Comparison of ENCODE assay signal across 25 cellular contexts in the genomic region with DNA sequence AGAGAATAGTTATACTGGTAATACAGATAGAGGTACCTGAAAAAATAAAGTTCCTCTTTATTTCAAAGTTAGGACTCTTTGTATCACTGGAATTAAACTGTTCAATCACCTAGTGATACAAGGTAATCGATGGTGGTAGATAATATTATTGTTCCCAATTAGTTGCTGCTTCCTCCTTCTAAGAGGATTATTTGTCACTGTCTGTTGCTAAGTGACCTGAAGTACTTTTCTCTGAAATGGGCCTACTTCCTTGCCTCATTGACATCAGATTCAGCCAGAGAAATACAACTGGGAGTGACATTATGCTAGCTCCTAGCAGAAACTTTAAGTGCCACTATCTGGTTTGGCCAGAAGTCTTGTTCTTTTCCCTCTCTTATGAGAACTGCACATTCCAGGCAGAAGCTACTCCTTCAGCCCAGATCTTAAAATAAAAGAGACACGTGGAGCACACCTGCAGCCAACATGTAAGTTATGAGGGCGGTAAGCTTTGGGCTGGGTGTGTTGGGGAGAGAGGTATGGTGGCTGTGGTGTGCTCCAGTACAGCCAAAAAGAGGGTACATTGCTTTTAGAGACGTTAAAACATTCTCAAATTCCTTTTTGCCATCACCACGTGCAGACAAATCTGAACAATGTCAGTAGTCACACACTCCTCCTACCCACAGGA. TPM values are rescaled to one million over a fixed set of nuclear protein-coding genes. Genes with fewer than 3 reads are reported as not detected.
A peak's percentile ranks its signal among the peaks of the same experiment; 100 is the strongest.
DNase-seq lines count a peak whose midpoint lies in the region; ATAC-seq, FAIRE-seq and TF ChIP-seq lines count a peak whose summit lies in the region.
"Had no signal": no experiment of that assay in that cellular context is flagged by ENCODE, and none has a peak within 500 bp of the region (broad histone marks: within the 10 kb centered on the region; RNA-seq: fewer than 3 reads in every experiment).

No MANE protein-coding gene starts in this region.

- H3K4me2 ChIP-seq in IMR-90 (ENCODE audit: low read depth, low read length) (no peak overlapping the region), GM12878 (ENCODE audit: control insufficient read depth, insufficient read depth) (no peak overlapping the region), trophoblast cell (ENCODE audit: low read length) (no peak overlapping the region)

- peak overlapping the region; percentile 58 for H2BK12ac ChIP-seq in trophoblast cell (ENCODE audit: low read length)

- POLR2A ChIA-PET in IMR-90 (lab: Charles Lee; ENCODE audit: unreplicated experiment) = no interaction called here
- POLR2A ChIA-PET in GM12878 (lab: Charles Lee) = no interaction called here

- H3K9me1 ChIP-seq in IMR-90 (ENCODE audit: insufficient read depth, low read length) = no peaks in the 10 kb centered on the region; the same call in 1 of the 2 replicates

- CTCF ChIA-PET in IMR-90 (lab: Yijun Ruan, JAX) = no interaction called here
- CTCF ChIA-PET in GM12878 (lab: Yijun Ruan, JAX) = no interaction called here

- no peak for TF ChIP-seq CTCF in IMR-90 (conservative IDR thresholded peaks at IDR 0.05; ENCODE audit: low read depth, low read length)
- TF ChIP-seq CTCF in GM12878 (IDR thresholded peaks at IDR 0.05 in 2 of 3, conservative IDR thresholded peaks at IDR 0.05 in 1 of 3; ENCODE audit: control insufficient read depth in 2 of 3, extremely low read depth in 1 of 3, insufficient read depth in 1 of 3, low read depth in 3 of 3, low read length in 3 of 3) = no peak

- no peak for TF ChIP-seq EP300 in GM12878 (IDR thresholded peaks at IDR 0.05; ENCODE audit: borderline replicate concordance in 1 of 2, control insufficient read depth in 1 of 2, low read depth in 2 of 2, low read length in 2 of 2)

- H2BK20ac ChIP-seq in IMR-90 (ENCODE audit: low read depth, low read length) = no peak overlapping the region

- H3K14ac ChIP-seq in IMR-90 (replicated peaks; ENCODE audit: low read depth, low read length) (no peak overlapping the region), trophoblast cell (ENCODE audit: low read length) (no peak overlapping the region)

- H4K5ac ChIP-seq in IMR-90 (ENCODE audit: low read depth, low read length) = no peak overlapping the region

- no peak overlapping the region for H2AK5ac ChIP-seq in IMR-90 (ENCODE audit: low read depth, low read length)
- H2AK5ac ChIP-seq in trophoblast cell (ENCODE audit: low read length) = no peak overlapping the region

- no peak overlapping the region for H4K91ac ChIP-seq in IMR-90 (ENCODE audit: insufficient read depth, low read depth, low read length)
- H4K91ac ChIP-seq in trophoblast cell (ENCODE audit: low read depth, low read length) = no peak overlapping the region

- H3K4ac ChIP-seq in IMR-90 (ENCODE audit: low read depth, low read length) (no peak overlapping the region), trophoblast cell (ENCODE audit: low read depth, low read length) (no peak overlapping the region)

- no peak overlapping the region for H3K18ac ChIP-seq in IMR-90 (ENCODE audit: low read depth, low read length)
- H3K18ac ChIP-seq in trophoblast cell (ENCODE audit: low read length) = no peak overlapping the region

- TF ChIP-seq POLR2A in IMR-90 (IDR thresholded peaks at IDR 0.05; ENCODE audit: low read depth, low read length) (no peak), GM12878 (IDR thresholded peaks at IDR 0.05; ENCODE audit: low read depth, low read length) (no peak)

- H3K23ac ChIP-seq in IMR-90 (ENCODE audit: low read depth, low read length) (no peak overlapping the region), trophoblast cell (ENCODE audit: low read length) (no peak overlapping the region)

- WGBS in IMR-90 (ENCODE audit: extremely low coverage in 2 of 2, insufficient read length in 1 of 2), 2 experiments = no CpG with 5 or more reads among the region's 5 CpGs
- WGBS in GM12878 (ENCODE audit: insufficient coverage, insufficient replicate concordance, low lambda C conversion rate, missing lambda C conversion rate) = 98% methylated on average over 5 of the region's 5 CpGs
- no CpG with 5 or more reads among the region's 5 CpGs for WGBS in trophoblast cell (ENCODE audit: extremely low coverage, insufficient coverage, insufficient read length)

- no peak overlapping the region for H2AK9ac ChIP-seq in IMR-90 (replicated peaks; ENCODE audit: low read depth, low read length, poor library complexity)

- ATAC-seq in IMR-90 (ENCODE audit: low read depth) (no peak), GM12878 (no peak), left ventricle myocardium superior (no peak), HG02973 (IDR thresholded peaks at IDR 0.05; ENCODE audit: unreplicated experiment) (no peak)

- H3K4me3 ChIP-seq in IMR-90 (ENCODE audit: insufficient read depth, low read depth, low read length) (no peak overlapping the region), GM12878 (no peak overlapping the region), trophoblast cell (ENCODE audit: low read depth, low read length) (no peak overlapping the region)
- H3K4me3 ChIP-seq: HAP-1, SK-N-MC had no signal

- H2BK15ac ChIP-seq in IMR-90 (ENCODE audit: low read depth, low read length) = no peak overlapping the region

- H2AFZ ChIP-seq in IMR-90 (replicated peaks; ENCODE audit: low read length, poor library complexity) (no peak overlapping the region), GM12878 (ENCODE audit: control insufficient read depth, low read depth, low read length) (no peak overlapping the region), trophoblast cell (ENCODE audit: insufficient read depth, low read length, poor library complexity) (no peak overlapping the region)

- FAIRE-seq in GM12878 (lab: Jason Lieb, UNC) = peak; percentile 23
- FAIRE-seq: G401.6, RCC 7860 had no signal

- SMC1A ChIA-PET in GM12878 (lab: Charles Lee; ENCODE audit: uncharacterized antibody, unreplicated experiment) = interaction anchor here (1.2 to 1.7 kb wide), 4 partner anchors 10 to 35 kb away, joined by 3 to 6 read pairs (median 4); no protein-coding TSS in a partner anchor

- H3K9me3 ChIP-seq in IMR-90 (ENCODE audit: control insufficient read depth, insufficient read depth, low read length) = no peaks in the 10 kb centered on the region
- no peaks in the 10 kb centered on the region; the same call in 2 of the 3 replicates for H3K9me3 ChIP-seq in GM12878 (replicated peaks; ENCODE audit: control insufficient read depth, insufficient read depth, low read length)
- H3K9me3 ChIP-seq in trophoblast cell (ENCODE audit: insufficient read depth, low read depth, low read length) = no peaks in the 10 kb centered on the region
- H3K9me3 ChIP-seq: BE2C, HAP-1 had no signal

- H3K56ac ChIP-seq in IMR-90 (ENCODE audit: extremely low read depth, insufficient read depth, low read length) = peak overlapping the region; percentile 12; the same call in 1 of the 2 replicates

- H3K9ac ChIP-seq in IMR-90 (ENCODE audit: low read depth, low read length) = no peak overlapping the region
- H3K9ac ChIP-seq in GM12878 (ENCODE audit: control insufficient read depth, insufficient read depth, low read length) = no peak overlapping the region
- H3K9ac ChIP-seq in trophoblast cell (ENCODE audit: low read length) = no peak overlapping the region

- no peak overlapping the region for H4K12ac ChIP-seq in trophoblast cell (ENCODE audit: low read depth, low read length)

- H2BK120ac ChIP-seq in IMR-90 (ENCODE audit: low read depth, low read length) (no peak overlapping the region), trophoblast cell (ENCODE audit: insufficient read depth, low read length, poor library complexity) (no peak overlapping the region)

- H3K27ac ChIP-seq in IMR-90 (ENCODE audit: insufficient read depth, low read length) (no peak overlapping the region), GM12878 (ENCODE audit: control insufficient read depth, insufficient read depth) (no peak overlapping the region), trophoblast cell (ENCODE audit: low read depth, low read length) (no peak overlapping the region)
- H3K27ac ChIP-seq: SK-N-MC had no signal

- intact Hi-C loops in IMR-90 (cut with micrococcal nuclease) = no loop called here
- intact Hi-C loops in GM12878 (cut with micrococcal nuclease; ENCODE audit: unreplicated experiment) = no loop called here
- intact Hi-C loops in left ventricle myocardium superior (cut with micrococcal nuclease) = no loop called here

- dilution Hi-C loops in IMR-90 (cut with HindIII; ENCODE audit: low sequenced_read_pairs, unreplicated experiment) = no loop called here

- RAD21 ChIA-PET in GM12878 (lab: Charles Lee; ENCODE audit: unreplicated experiment) = no interaction called here

- BruUV-seq in IMR-90 (replicated peaks; lab: Mats Ljungman, UMichigan) (no TSS peak), GM12878 (replicated peaks; lab: Mats Ljungman, UMichigan) (no TSS peak)

- no peaks in the 10 kb centered on the region; the same call in 1 of the 2 replicates for H3K4me1 ChIP-seq in IMR-90 (ENCODE audit: control insufficient read depth, insufficient read depth, low read length)
- H3K4me1 ChIP-seq in GM12878 (ENCODE audit: control insufficient read depth, insufficient read depth, low read length) = no peaks in the 10 kb centered on the region
- peaks cover 6% of the 10 kb centered on the region in 2 experiments for H3K4me1 ChIP-seq in trophoblast cell (ENCODE audit: control insufficient read depth in 1 of 2, insufficient read depth in 2 of 2, low read length in 2 of 2)
- H3K4me1 ChIP-seq: HAP-1 had no signal

- H4K20me1 ChIP-seq in IMR-90 (ENCODE audit: insufficient read depth, low read length) (no peaks in the 10 kb centered on the region), GM12878 (ENCODE audit: control insufficient read depth, insufficient read depth) (no peaks in the 10 kb centered on the region)

- H3K27me3 ChIP-seq in IMR-90 (ENCODE audit: control insufficient read depth, insufficient read depth, low read length) (no peaks in the 10 kb centered on the region), GM12878 (replicated peaks in 1 of 2; ENCODE audit: control insufficient read depth in 2 of 2, insufficient read depth in 2 of 2, low read length in 1 of 2) (no peaks in the 10 kb centered on the region), trophoblast cell (ENCODE audit: insufficient read depth, low read length) (no peaks in the 10 kb centered on the region)
- H3K27me3 ChIP-seq: BE2C had no signal

- DNase-seq in DMS53 (lab: John Stamatoyannopoulos, UW) (peak; percentile 32), DMS53 treated with DMSO at 0.1 percent for 48 hours (lab: John Stamatoyannopoulos, UW; ENCODE audit: unreplicated experiment) (no peak), IMR-90 (no peak), GM12878 (ENCODE audit: low read depth, low spot score) (no peak), trophoblast cell (no peak), left ventricle myocardium superior (no peak)
- DNase-seq: 8988T; ACHN; BE2C; Calu3; CD8-positive, alpha-beta memory T cell; GOT3; NCI-H1092; NCI-H1417 treated with DMSO at 0.1 percent for 48 hours; NCI-H1694 treated with DMSO at 0.1 percent for 48 hours; NCI-H2081; NCI-H2171 treated with DMSO at 0.1 percent for 48 hours; NCI-H345; NCI-H526; SIG-M5 had no signal

- no peak overlapping the region for H2BK5ac ChIP-seq in IMR-90 (ENCODE audit: low read depth, low read length, poor library complexity, severe bottlenecking)
- no peak overlapping the region for H2BK5ac ChIP-seq in trophoblast cell (ENCODE audit: low read depth, low read length, poor library complexity)

- H3K79me2 ChIP-seq in GM12878 (ENCODE audit: control insufficient read depth, insufficient read depth, low read length) (no peaks in the 10 kb centered on the region), trophoblast cell (ENCODE audit: control insufficient read depth, insufficient read depth, low read length, poor library complexity) (no peaks in the 10 kb centered on the region)

- H4K8ac ChIP-seq in IMR-90 (ENCODE audit: low read depth in 2 of 2, low read length in 2 of 2) (no peak overlapping the region), trophoblast cell (ENCODE audit: low read depth, low read length) (no peak overlapping the region)

- no peak for TF ChIP-seq RAD21 in IMR-90 (IDR thresholded peaks at IDR 0.05; ENCODE audit: low read length)
- no peak for TF ChIP-seq RAD21 in GM12878 (IDR thresholded peaks at IDR 0.05; ENCODE audit: insufficient read depth, low read depth, low read length)

- in situ Hi-C loops in IMR-90 (cut with MboI; ENCODE audit: low sequenced_read_pairs) (no loop called here), GM12878 (cut with MboI) (no loop called here)

- H3K79me1 ChIP-seq in IMR-90 (ENCODE audit: low read depth in 1 of 2, low read length in 2 of 2) = no peaks in the 10 kb centered on the region; a peak in 1 of 4 replicates
- H3K79me1 ChIP-seq in trophoblast cell (ENCODE audit: low read length) = no peaks in the 10 kb centered on the region

- H3K36me3 ChIP-seq in IMR-90 (ENCODE audit: control insufficient read depth, insufficient read depth, low read length) (peaks cover 9% of the 10 kb centered on the region), GM12878 (ENCODE audit: control insufficient read depth in 2 of 2, insufficient read depth in 2 of 2, low read length in 1 of 2) (peaks cover 0 to 12% of the 10 kb centered on the region in 2 experiments; a peak in 2 of 4 replicates), trophoblast cell (ENCODE audit: control insufficient read depth in 1 of 2, insufficient read depth in 2 of 2, low read length in 2 of 2) (no peaks in the 10 kb centered on the region)
- H3K36me3 ChIP-seq: BE2C had no signal

RNA-seq across cellular contexts. Expression of a gene that starts 54.8 kb away (rescaled TPM):
- total RNA-seq in IMR-90 (2012; rRNA removed) = 14.5 and 26.4 TPM in 2 replicates
- 10.1 and 13.9 TPM in 2 replicates for polyA plus RNA-seq in IMR-90 (2012; rRNA removed)
- 1.9 and 3.4 TPM in 2 replicates for polyA plus RNA-seq in IMR-90 (2012; cell fraction: cytosol; rRNA removed)
- polyA plus RNA-seq in IMR-90 (2012; cell fraction: nucleus; rRNA removed; ENCODE audit: low replicate concordance) = 4.8 and 31.2 TPM in 2 replicates
- 78.8 and 81.4 TPM in 2 replicates for total RNA-seq in GM12878 (2013; cell fraction: nucleolus; rRNA removed)
- total RNA-seq in GM12878 (2014; rRNA removed) = 14.6 and 14.8 TPM in 2 replicates
- total RNA-seq in GM12878 (2014; rRNA removed; fragmentation: Illumina TruSeq; extraction: Trizol) = 22.9 and 23.6 TPM in 2 replicates
- 13.9 and 14.6 TPM in 2 replicates for total RNA-seq in GM12878 (2021)
- 4.5 TPM for polyA plus RNA-seq in GM12878 (2011; ENCODE audit: low read depth)
- 20.5 and 28.2 TPM in 2 replicates for polyA plus RNA-seq in GM12878 (2011; rRNA removed)
- 5.6 and 6.1 TPM in 2 replicates for polyA plus RNA-seq in GM12878 (2011; cell fraction: cytosol; rRNA removed)
- 35.5 and 40.2 TPM in 2 replicates for polyA plus RNA-seq in GM12878 (2011; cell fraction: nucleus; rRNA removed)
- polyA plus RNA-seq in GM12878 (2012) = 11.0 and 11.4 TPM in 2 replicates
- polyA plus RNA-seq in GM12878 (2014; fragmentation: Illumina TruSeq; extraction: Trizol) = 19.3 and 22.1 TPM in 2 replicates
- polyA plus RNA-seq in GM12878 (2014; fragmentation: Nextera tagmentation; extraction: Ambion mirVana) = 10 to 100 TPM; 12.0 to 15.4 TPM
- polyA plus RNA-seq in GM12878 (2014; rRNA removed) = 10.3 and 13.7 TPM in 2 replicates
- 10 to 100 TPM; 16.1 to 17.9 TPM for polyA plus RNA-seq in GM12878 (2016; fragmentation: Nextera tagmentation; extraction: Ambion mirVana)
- 10.8 and 12.8 TPM in 2 replicates for polyA minus RNA-seq in GM12878 (2011; rRNA and poly(A)+ RNA removed)
- 2.9 and 7.0 TPM in 2 replicates for polyA minus RNA-seq in GM12878 (2011; cell fraction: cytosol; rRNA and poly(A)+ RNA removed)
- polyA minus RNA-seq in GM12878 (2011; cell fraction: nucleus; rRNA and poly(A)+ RNA removed) = 33.9 and 41.4 TPM in 2 replicates
- 13.4 and 13.8 TPM in 2 replicates for polyA plus RNA-seq in trophoblast cell (2013)
- 18.5 TPM for total RNA-seq in left ventricle myocardium superior
